ENCODE assay signal across 1 cellular context in the genomic region with DNA sequence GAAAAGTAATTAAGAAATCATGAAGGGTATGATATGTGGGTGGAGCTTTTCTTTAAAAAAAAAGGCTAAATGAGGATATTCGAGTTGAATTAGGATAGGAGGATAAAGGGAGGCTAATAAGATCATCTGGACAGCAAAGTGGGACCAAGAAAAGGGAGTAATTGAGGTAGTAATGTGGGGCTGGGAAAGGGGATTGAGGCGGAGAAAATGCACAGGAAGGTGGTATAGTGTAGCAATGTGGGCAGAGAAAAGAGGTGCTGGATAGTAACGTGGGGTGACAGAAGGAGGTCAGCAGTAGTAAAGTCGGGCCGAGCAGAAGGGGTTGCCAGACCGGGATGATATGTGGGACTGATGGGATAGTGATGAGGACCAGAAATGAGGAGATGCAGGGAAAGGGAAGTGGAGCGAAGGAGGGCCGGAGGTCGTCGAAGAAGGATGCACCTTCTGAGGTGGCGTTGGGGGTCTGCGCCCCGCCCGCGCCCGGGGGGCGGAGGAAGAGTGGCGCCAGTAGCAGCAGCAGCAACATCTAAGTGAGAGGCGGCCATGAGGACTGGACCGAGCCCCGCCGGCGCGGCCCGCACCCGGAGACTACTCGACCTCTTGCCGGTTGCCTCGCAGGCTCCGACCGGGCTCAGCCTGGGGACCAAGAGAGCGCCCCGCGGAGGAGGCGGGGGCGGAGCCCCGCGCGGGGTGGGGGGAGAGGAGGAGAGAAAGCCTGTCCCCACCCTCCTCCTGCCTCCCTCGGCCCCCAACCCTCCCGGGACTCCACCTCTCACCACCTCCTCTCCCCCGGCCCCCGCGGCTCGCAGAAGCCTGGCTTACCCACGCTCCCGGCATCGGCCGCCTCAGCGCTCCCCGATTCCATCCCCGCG.
TF ChIP-seq lines count a peak whose summit lies in the region.

No MANE protein-coding gene starts in this region.

TF ChIP-seq in K562, 482 proteins besides CTCF, POLR2A, EP300 and RAD21 (continues in another document):
- TF ChIP-seq BRD9 (IDR thresholded peaks at IDR 0.05; ENCODE audit: low read depth, partially characterized antibody) (peak; percentile 20), ASH1L (IDR thresholded peaks at IDR 0.05; ENCODE audit: borderline replicate concordance, low read depth, partially characterized antibody) (no peak), PHF8 (IDR thresholded peaks at IDR 0.05; ENCODE audit: borderline replicate concordance, low read length) (0 out of 2 replicates have a peak, but pooled peaks have one; percentile 4), ZNF324 (CRISPR knock-in tag; IDR thresholded peaks at IDR 0.05) (no peak), ERF (CRISPR knock-in tag; IDR thresholded peaks at IDR 0.05) (no peak), ZBTB17 (CRISPR knock-in tag; IDR thresholded peaks at IDR 0.05) (0 out of 2 replicates have a peak, but pooled peaks have one; percentile 27), SMC3 (conservative IDR thresholded peaks at IDR 0.05; ENCODE audit: insufficient read depth, low read depth, low read length) (no peak), FOS (IDR thresholded peaks at IDR 0.05; ENCODE audit: extremely low read depth, insufficient read length) (no peak), YY1 (IDR thresholded peaks at IDR 0.05; ENCODE audit: borderline replicate concordance in 1 of 3, control insufficient read depth in 1 of 3, extremely low read depth in 1 of 3, insufficient read depth in 3 of 3, insufficient read length in 1 of 3, insufficient replicate concordance in 2 of 3, low read depth in 1 of 3, low read length in 2 of 3) (peak in 1 of 3 experiments; percentile 21), ARHGAP35 (IDR thresholded peaks at IDR 0.05; ENCODE audit: partially characterized antibody) (peak; percentile 57), SAP30 (IDR thresholded peaks at IDR 0.05; ENCODE audit: borderline replicate concordance, insufficient read depth, low read depth, low read length, poor library complexity, severe bottlenecking) (no peak), ZNF696 (CRISPR knock-in tag; conservative IDR thresholded peaks at IDR 0.05) (no peak), TGIF2 (CRISPR knock-in tag; IDR thresholded peaks at IDR 0.05) (no peak), RBM14 (IDR thresholded peaks at IDR 0.05; ENCODE audit: borderline replicate concordance, insufficient read depth, low read depth, low read length) (no peak), WHSC1 (IDR thresholded peaks at IDR 0.05; ENCODE audit: low read length) (no peak), NFYB (IDR thresholded peaks at IDR 0.05; ENCODE audit: extremely low read depth, insufficient read length) (no peak), RBM22 (IDR thresholded peaks at IDR 0.05; ENCODE audit: low read depth, low read length, poor library complexity, severe bottlenecking) (no peak), ATF7 (IDR thresholded peaks at IDR 0.05) (no peak), ETV6 (IDR thresholded peaks at IDR 0.05; ENCODE audit: borderline replicate concordance in 1 of 2, low read depth in 2 of 2, low read length in 1 of 2) (no peak), ETV6 (CRISPR knock-in tag; IDR thresholded peaks at IDR 0.05; ENCODE audit: borderline replicate concordance) (no peak), MEF2A (IDR thresholded peaks at IDR 0.05; ENCODE audit: control insufficient read depth, low read depth, low read length) (no peak), ARNT (IDR thresholded peaks at IDR 0.05) (0 out of 4 replicates have a peak, but pooled peaks of 1 of the 2 experiments have one; percentile 31), RHOXF2B (CRISPR knock-in tag; conservative IDR thresholded peaks at IDR 0.05) (no peak), SP1 (CRISPR knock-in tag; IDR thresholded peaks at IDR 0.05) (no peak), ZNF592 (IDR thresholded peaks at IDR 0.05) (no peak), ZBTB7A (IDR thresholded peaks at IDR 0.05; ENCODE audit: borderline replicate concordance, control insufficient read depth, low read depth, low read length) (peak; percentile 79; the same call in 1 of the 2 replicates), SMAD3 (CRISPR knock-in tag; conservative IDR thresholded peaks at IDR 0.05) (no peak), FOXP1 (CRISPR knock-in tag; IDR thresholded peaks at IDR 0.05) (no peak), PPARD (CRISPR knock-in tag; IDR thresholded peaks at IDR 0.05) (no peak), NFRKB (IDR thresholded peaks at IDR 0.05; ENCODE audit: low read depth) (no peak), TAF9B (IDR thresholded peaks at IDR 0.05; ENCODE audit: partially characterized antibody) (no peak), ZSCAN29 (IDR thresholded peaks at IDR 0.05) (no peak), RFX1 (IDR thresholded peaks at IDR 0.05) (no peak), CHD1 (IDR thresholded peaks at IDR 0.05; ENCODE audit: low read length) (peak; percentile 9), PTBP1 (IDR thresholded peaks at IDR 0.05; ENCODE audit: low read depth, low read length) (no peak), CREM (IDR thresholded peaks at IDR 0.05; ENCODE audit: low read depth) (no peak), ZNF764 (CRISPR knock-in tag; IDR thresholded peaks at IDR 0.05; ENCODE audit: low read depth) (no peak), AFF4 (CRISPR knock-in tag; IDR thresholded peaks at IDR 0.05) (no peak)
- TF ChIP-seq, protein P1, sequence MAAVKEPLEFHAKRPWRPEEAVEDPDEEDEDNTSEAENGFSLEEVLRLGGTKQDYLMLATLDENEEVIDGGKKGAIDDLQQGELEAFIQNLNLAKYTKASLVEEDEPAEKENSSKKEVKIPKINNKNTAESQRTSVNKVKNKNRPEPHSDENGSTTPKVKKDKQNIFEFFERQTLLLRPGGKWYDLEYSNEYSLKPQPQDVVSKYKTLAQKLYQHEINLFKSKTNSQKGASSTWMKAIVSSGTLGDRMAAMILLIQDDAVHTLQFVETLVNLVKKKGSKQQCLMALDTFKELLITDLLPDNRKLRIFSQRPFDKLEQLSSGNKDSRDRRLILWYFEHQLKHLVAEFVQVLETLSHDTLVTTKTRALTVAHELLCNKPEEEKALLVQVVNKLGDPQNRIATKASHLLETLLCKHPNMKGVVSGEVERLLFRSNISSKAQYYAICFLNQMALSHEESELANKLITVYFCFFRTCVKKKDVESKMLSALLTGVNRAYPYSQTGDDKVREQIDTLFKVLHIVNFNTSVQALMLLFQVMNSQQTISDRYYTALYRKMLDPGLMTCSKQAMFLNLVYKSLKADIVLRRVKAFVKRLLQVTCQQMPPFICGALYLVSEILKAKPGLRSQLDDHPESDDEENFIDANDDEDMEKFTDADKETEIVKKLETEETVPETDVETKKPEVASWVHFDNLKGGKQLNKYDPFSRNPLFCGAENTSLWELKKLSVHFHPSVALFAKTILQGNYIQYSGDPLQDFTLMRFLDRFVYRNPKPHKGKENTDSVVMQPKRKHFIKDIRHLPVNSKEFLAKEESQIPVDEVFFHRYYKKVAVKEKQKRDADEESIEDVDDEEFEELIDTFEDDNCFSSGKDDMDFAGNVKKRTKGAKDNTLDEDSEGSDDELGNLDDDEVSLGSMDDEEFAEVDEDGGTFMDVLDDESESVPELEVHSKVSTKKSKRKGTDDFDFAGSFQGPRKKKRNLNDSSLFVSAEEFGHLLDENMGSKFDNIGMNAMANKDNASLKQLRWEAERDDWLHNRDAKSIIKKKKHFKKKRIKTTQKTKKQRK (IDR thresholded peaks at IDR 0.05; ENCODE audit: borderline replicate concordance, low read depth, low read length) = no peak
- TF ChIP-seq, protein P2, sequence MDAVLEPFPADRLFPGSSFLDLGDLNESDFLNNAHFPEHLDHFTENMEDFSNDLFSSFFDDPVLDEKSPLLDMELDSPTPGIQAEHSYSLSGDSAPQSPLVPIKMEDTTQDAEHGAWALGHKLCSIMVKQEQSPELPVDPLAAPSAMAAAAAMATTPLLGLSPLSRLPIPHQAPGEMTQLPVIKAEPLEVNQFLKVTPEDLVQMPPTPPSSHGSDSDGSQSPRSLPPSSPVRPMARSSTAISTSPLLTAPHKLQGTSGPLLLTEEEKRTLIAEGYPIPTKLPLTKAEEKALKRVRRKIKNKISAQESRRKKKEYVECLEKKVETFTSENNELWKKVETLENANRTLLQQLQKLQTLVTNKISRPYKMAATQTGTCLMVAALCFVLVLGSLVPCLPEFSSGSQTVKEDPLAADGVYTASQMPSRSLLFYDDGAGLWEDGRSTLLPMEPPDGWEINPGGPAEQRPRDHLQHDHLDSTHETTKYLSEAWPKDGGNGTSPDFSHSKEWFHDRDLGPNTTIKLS (IDR thresholded peaks at IDR 0.05; ENCODE audit: borderline replicate concordance, low read depth) = no peak
- TF ChIP-seq, protein P3, sequence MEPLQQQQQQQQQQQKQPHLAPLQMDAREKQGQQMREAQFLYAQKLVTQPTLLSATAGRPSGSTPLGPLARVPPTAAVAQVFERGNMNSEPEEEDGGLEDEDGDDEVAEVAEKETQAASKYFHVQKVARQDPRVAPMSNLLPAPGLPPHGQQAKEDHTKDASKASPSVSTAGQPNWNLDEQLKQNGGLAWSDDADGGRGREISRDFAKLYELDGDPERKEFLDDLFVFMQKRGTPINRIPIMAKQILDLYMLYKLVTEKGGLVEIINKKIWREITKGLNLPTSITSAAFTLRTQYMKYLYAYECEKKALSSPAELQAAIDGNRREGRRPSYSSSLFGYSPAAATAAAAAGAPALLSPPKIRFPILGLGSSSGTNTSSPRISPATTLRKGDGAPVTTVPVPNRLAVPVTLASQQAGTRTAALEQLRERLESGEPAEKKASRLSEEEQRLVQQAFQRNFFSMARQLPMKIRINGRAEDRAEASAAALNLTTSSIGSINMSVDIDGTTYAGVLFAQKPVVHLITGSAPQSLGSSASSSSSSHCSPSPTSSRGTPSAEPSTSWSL (CRISPR knock-in tag; IDR thresholded peaks at IDR 0.05; ENCODE audit: borderline replicate concordance) = 0 out of 2 replicates have a peak, but pooled peaks have one; percentile 55
- TF ChIP-seq, protein P4, sequence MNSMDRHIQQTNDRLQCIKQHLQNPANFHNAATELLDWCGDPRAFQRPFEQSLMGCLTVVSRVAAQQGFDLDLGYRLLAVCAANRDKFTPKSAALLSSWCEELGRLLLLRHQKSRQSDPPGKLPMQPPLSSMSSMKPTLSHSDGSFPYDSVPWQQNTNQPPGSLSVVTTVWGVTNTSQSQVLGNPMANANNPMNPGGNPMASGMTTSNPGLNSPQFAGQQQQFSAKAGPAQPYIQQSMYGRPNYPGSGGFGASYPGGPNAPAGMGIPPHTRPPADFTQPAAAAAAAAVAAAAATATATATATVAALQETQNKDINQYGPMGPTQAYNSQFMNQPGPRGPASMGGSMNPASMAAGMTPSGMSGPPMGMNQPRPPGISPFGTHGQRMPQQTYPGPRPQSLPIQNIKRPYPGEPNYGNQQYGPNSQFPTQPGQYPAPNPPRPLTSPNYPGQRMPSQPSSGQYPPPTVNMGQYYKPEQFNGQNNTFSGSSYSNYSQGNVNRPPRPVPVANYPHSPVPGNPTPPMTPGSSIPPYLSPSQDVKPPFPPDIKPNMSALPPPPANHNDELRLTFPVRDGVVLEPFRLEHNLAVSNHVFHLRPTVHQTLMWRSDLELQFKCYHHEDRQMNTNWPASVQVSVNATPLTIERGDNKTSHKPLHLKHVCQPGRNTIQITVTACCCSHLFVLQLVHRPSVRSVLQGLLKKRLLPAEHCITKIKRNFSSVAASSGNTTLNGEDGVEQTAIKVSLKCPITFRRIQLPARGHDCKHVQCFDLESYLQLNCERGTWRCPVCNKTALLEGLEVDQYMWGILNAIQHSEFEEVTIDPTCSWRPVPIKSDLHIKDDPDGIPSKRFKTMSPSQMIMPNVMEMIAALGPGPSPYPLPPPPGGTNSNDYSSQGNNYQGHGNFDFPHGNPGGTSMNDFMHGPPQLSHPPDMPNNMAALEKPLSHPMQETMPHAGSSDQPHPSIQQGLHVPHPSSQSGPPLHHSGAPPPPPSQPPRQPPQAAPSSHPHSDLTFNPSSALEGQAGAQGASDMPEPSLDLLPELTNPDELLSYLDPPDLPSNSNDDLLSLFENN (IDR thresholded peaks at IDR 0.05; ENCODE audit: low read depth in 2 of 2, low read length in 2 of 2) = no peak
